ENCODE assay signal across 7 cellular contexts in the genomic region with DNA sequence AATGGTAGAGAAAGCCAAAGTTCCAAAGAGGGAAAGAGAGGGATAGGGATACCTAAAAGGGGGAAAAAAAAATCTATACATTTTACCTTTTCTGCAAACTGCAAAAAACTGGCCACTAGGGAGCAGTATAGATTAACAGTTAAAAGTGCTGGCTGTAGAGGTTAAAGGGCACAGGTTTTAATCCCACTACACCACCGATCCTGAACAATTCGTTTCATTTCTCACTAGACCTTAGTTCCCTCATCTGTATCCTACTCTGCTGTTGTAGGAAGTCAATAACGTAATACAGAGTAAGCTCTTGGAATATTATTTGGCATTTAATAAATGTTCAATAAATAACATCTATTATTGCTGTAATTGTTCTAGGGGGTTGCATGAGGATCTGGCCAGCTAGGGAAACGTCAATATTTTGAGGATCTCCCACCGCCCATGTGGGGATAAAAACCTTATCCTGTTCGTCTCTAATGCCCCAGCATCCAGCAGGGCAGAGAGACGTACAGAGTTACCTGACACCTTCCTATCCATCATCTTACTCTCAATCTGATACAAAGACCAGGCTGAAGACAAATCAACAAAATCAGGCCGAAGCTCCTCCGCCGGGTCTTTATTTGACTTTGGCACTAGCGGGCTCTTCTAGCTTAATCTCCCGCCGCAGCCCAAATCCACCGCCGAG. TPM values are rescaled to one million over a fixed set of nuclear protein-coding genes. Genes with fewer than 3 reads are reported as not detected.
DNase-seq lines count a peak whose midpoint lies in the region; ATAC-seq and TF ChIP-seq lines count a peak whose summit lies in the region.

No MANE protein-coding gene starts in this region.

- H3K4me3 Mint-ChIP-seq in chondrocyte (ENCODE audit: unreplicated experiment), result no peak overlapping the region
- H3K4me3 Mint-ChIP-seq in stimulated activated effector memory CD8-positive, alpha-beta T cell treated with anti-CD3 and anti-CD28 coated beads, Interleukin-12 subunit alpha, Interleukin-12 subunit beta, amount 100 ng/mL, for 72 hours, result no peak overlapping the region

- no peak overlapping the region for H3K27ac Mint-ChIP-seq in chondrocyte (ENCODE audit: unreplicated experiment)
- H3K27ac Mint-ChIP-seq in stimulated activated effector memory CD8-positive, alpha-beta T cell treated with anti-CD3 and anti-CD28 coated beads, Interleukin-12 subunit alpha, Interleukin-12 subunit beta, amount 100 ng/mL, for 72 hours, result no peak overlapping the region

- no peaks in the 10 kb centered on the region for H3K9me2 ChIP-seq in PC-3 (replicated peaks; ENCODE audit: low read length)

- peak overlapping the region; percentile 100 for H2AFZ ChIP-seq in PC-3 (ENCODE audit: low read length)

- H3K9ac ChIP-seq in PC-3 (ENCODE audit: low read length), result peak overlapping the region; percentile 99

- H3K4me1 ChIP-seq in PC-3 (ENCODE audit: insufficient read depth, low read length), result peaks cover 9% of the 10 kb centered on the region

- H3K27ac ChIP-seq in PC-3 (ENCODE audit: low read length), result peak overlapping the region; percentile 72

- peak; percentile 71 for TF ChIP-seq CTCF in PC-3 (conservative IDR thresholded peaks at IDR 0.05; ENCODE audit: low read depth, low read length)
- TF ChIP-seq CTCF in chondrocyte (IDR thresholded peaks at IDR 0.05), result peak; percentile 91

- no peaks in the 10 kb centered on the region for H4K20me1 ChIP-seq in PC-3 (ENCODE audit: low read length)

- in situ Hi-C loops in KBM-7 (cut with MboI; ENCODE audit: low pct_unique_long_range_greater_than_20kb, low sequenced_read_pairs), result no loop called here

- CTCF ChIA-PET in PC-3 (lab: Charles Lee), result interaction anchor here (0.5 to 1.0 kb wide), 2 partner anchors 127 to 384 kb away, joined by 3 read pairs; no protein-coding TSS in a partner anchor

- ATAC-seq in GM21381 (IDR thresholded peaks at IDR 0.05; ENCODE audit: unreplicated experiment) (peak; percentile 10), PC-3 (peak; percentile 26)
- ATAC-seq in stimulated activated effector memory CD8-positive, alpha-beta T cell treated with anti-CD3 and anti-CD28 coated beads, Interleukin-12 subunit alpha, Interleukin-12 subunit beta, amount 100 ng/mL, for 72 hours, result peak; percentile 20

- BruUV-seq in PC-3 (replicated peaks; lab: Mats Ljungman, UMichigan), result no TSS peak

- POLR2A ChIA-PET in PC-3 (lab: Charles Lee; ENCODE audit: unreplicated experiment), result interaction anchor here (0.7 to 1.0 kb wide), 2 partner anchors 86 to 136 kb away, joined by 3 read pairs; a partner anchor contains a TSS

- H3K27me3 ChIP-seq in PC-3 (ENCODE audit: low read length), result no peaks in the 10 kb centered on the region

- intact Hi-C loops in PC-3 (cut with micrococcal nuclease), result loop anchor here (1.0 to 2.0 kb wide), 2 partner anchors 54 to 127 kb away; a partner anchor contains a TSS

- H3K27me3 Mint-ChIP-seq in chondrocyte (ENCODE audit: low read depth), result no peaks in the 10 kb centered on the region

- H3K9me3 Mint-ChIP-seq in chondrocyte (ENCODE audit: low read depth), result no peaks in the 10 kb centered on the region
- H3K9me3 Mint-ChIP-seq in stimulated activated effector memory CD8-positive, alpha-beta T cell treated with anti-CD3 and anti-CD28 coated beads, Interleukin-12 subunit alpha, Interleukin-12 subunit beta, amount 100 ng/mL, for 72 hours, result no peaks in the 10 kb centered on the region

- H3K4me1 Mint-ChIP-seq in chondrocyte (ENCODE audit: low read depth), result peaks cover 16% of the 10 kb centered on the region
- peaks cover 22% of the 10 kb centered on the region for H3K4me1 Mint-ChIP-seq in stimulated activated effector memory CD8-positive, alpha-beta T cell treated with anti-CD3 and anti-CD28 coated beads, Interleukin-12 subunit alpha, Interleukin-12 subunit beta, amount 100 ng/mL, for 72 hours

- DNase-seq in Daoy (ENCODE audit: low read depth) (peak; percentile 64), KBM-7 (peak; percentile 81), PC-3 (peak; percentile 73), chondrocyte (ENCODE audit: low spot score) (no peak), kidney glomerular epithelial cell (lab: John Stamatoyannopoulos, UW) (peak; percentile 54)
- no peak for DNase-seq in stimulated activated effector memory CD8-positive, alpha-beta T cell treated with anti-CD3 and anti-CD28 coated beads, Interleukin-12 subunit alpha, Interleukin-12 subunit beta, amount 100 ng/mL, for 72 hours (ENCODE audit: low spot score in 2 of 2)

- H3K79me2 ChIP-seq in PC-3 (ENCODE audit: low read length), result peaks cover 52% of the 10 kb centered on the region

- no peaks in the 10 kb centered on the region for H3K9me3 ChIP-seq in PC-3 (ENCODE audit: low read length)

- no peaks in the 10 kb centered on the region for H3F3A ChIP-seq in PC-3 (ENCODE audit: low read length, unreplicated experiment)

- peaks cover 23% of the 10 kb centered on the region for H3K36me3 ChIP-seq in PC-3 (ENCODE audit: low read depth, low read length)

- H3K4me3 ChIP-seq in PC-3 (ENCODE audit: low read length), result peak overlapping the region; percentile 94

- peak overlapping the region; percentile 99 for H3K4me2 ChIP-seq in PC-3 (ENCODE audit: low read length)

- peaks cover 20% of the 10 kb centered on the region for H3K36me3 Mint-ChIP-seq in chondrocyte (ENCODE audit: low read depth)
- peaks cover 40% of the 10 kb centered on the region for H3K36me3 Mint-ChIP-seq in stimulated activated effector memory CD8-positive, alpha-beta T cell treated with anti-CD3 and anti-CD28 coated beads, Interleukin-12 subunit alpha, Interleukin-12 subunit beta, amount 100 ng/mL, for 72 hours

RNA-seq across cellular contexts. Expression of a gene that starts 0.8 kb away (rescaled TPM):
- total RNA-seq in Daoy (2014; rRNA removed; shearing (Covaris generic)), result 120 and 179 TPM in 2 replicates
- total RNA-seq in PC-3 (2014; rRNA removed), result 32.4 and 34.7 TPM in 2 replicates
- 18.8 to 25.4 TPM (median 20.1 TPM) in 3 replicates for total RNA-seq in chondrocyte

RNA-seq across cellular contexts. Expression of a gene that starts 0.8 kb away (rescaled TPM):
- total RNA-seq in Daoy (2014; rRNA removed; shearing (Covaris generic)), result 116 and 125 TPM in 2 replicates
- total RNA-seq in PC-3 (2014; rRNA removed) (27.4 and 32.1 TPM in 2 replicates), chondrocyte (18.2 to 23.7 TPM (median 20.8 TPM) in 3 replicates)

RNA-seq across cellular contexts. Expression of a gene that starts 28.6 kb away (rescaled TPM):
- not detected in 2 replicates for total RNA-seq in Daoy (2014; rRNA removed; shearing (Covaris generic))
- total RNA-seq in PC-3 (2014; rRNA removed) (not detected in 2 replicates), chondrocyte (not detected in 3 replicates)

RNA-seq across cellular contexts. Expression of a gene that starts 53.3 kb away (rescaled TPM):
- total RNA-seq in Daoy (2014; rRNA removed; shearing (Covaris generic)), result 12.0 and 13.4 TPM in 2 replicates
- total RNA-seq in PC-3 (2014; rRNA removed) (9.2 and 9.7 TPM in 2 replicates), chondrocyte (30.9 to 39.6 TPM (median 38.6 TPM) in 3 replicates)

RNA-seq across cellular contexts. Expression of a gene that starts 53.5 kb away (rescaled TPM):
- 19.9 and 24.1 TPM in 2 replicates for total RNA-seq in Daoy (2014; rRNA removed; shearing (Covaris generic))
- total RNA-seq in PC-3 (2014; rRNA removed) (10.7 and 15.0 TPM in 2 replicates), chondrocyte (26.0 to 33.6 TPM (median 27.6 TPM) in 3 replicates)

Comparison
In these comparisons a context has a peak if more than half of its experiments do, and no peak if none do; other contexts are left out.
1. DNase-seq: peak in Daoy (single experiment), KBM-7 (single experiment), PC-3 (single experiment) and kidney glomerular epithelial cell (single experiment); none in chondrocyte (single experiment) and stimulated activated effector memory CD8-positive, alpha-beta T cell treated with anti-CD3 and anti-CD28 coated beads, Interleukin-12 subunit alpha, Interleukin-12 subunit beta, amount 100 ng/mL, for 72 hours (0 of 2).
2. Peak in every context shown above with its lines, with median percentiles within 50 percentile points of each other: ATAC-seq.